Comparison of ENCODE assay signal across 8 cellular contexts in the genomic region with DNA sequence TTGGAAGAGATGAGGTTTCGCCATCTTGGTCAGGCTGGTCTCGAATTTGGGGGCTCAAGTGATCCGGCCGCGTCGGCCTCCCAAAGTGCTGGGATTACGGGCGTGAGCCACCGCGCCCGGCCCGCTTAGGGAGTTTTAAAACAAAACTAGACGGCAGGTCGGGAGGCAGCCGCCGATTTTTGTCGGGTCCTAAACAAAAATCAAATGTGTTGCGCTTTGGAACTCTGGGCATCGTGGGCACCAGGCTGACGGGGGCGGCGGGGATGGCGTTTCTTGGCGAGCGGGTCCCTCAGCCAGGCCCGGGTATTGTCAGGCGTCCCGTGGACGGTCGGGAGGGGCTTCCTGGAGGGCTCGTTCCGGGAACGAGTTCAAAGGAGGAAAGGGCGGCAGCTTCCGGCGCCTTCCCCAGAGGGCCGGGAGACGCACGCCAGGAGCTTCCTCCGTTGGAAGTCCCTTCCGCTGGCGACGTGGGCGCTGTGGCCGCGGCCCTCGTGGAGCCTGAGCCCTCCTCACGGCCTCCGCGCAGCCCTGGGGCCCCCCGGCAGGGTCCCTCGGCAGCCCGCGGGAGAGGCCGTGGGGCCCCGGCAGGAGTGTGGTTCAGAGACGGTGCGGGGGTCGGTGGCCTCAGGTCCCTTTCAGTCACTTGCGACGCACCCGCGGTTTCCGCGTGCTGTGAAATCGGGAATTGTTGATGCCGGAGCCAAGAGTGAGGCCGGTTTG. TPM values are rescaled to one million over a fixed set of nuclear protein-coding genes. Genes with fewer than 3 reads are reported as not detected.
A peak's percentile ranks its signal among the peaks of the same experiment; 100 is the strongest.
DNase-seq lines count a peak whose midpoint lies in the region; ATAC-seq and TF ChIP-seq lines count a peak whose summit lies in the region.

No MANE protein-coding gene starts in this region.

- TF ChIP-seq POLR2A in GM19099 (IDR thresholded peaks at IDR 0.05; ENCODE audit: extremely low read depth, insufficient read length, low read depth) (peak; percentile 73), lower leg skin (IDR thresholded peaks at IDR 0.05) (no peak)

- peak overlapping the region; percentile 55 for H3K4me3 ChIP-seq in BJ (ENCODE audit: low read depth, low read length)
- peak overlapping the region; percentile 63 for H3K4me3 ChIP-seq in choroid plexus epithelial cell (ENCODE audit: low read depth, low read length)
- peak overlapping the region; percentile 51 for H3K4me3 ChIP-seq in lower leg skin (ENCODE audit: low read depth, poor library complexity, severe bottlenecking)

- 24 to 31% methylated on average over 33 to 43 of the region's 68 CpGs for WGBS in lower leg skin, 2 donors

- no peak for DNase-seq in BJ (ENCODE audit: low read depth)
- DNase-seq in T-helper 2 cell = peak in 3 of 5 experiments; percentile 9 to 42 (median 21)
- DNase-seq in choroid plexus epithelial cell (ENCODE audit: low read depth) = no peak
- DNase-seq in lower leg skin (ENCODE audit: low spot score in 2 of 2) = peak; percentile 54 to 95
- DNase-seq in stimulated activated CD8-positive, alpha-beta memory T cell treated with anti-CD3 and anti-CD28 coated beads, Interleukin-2, amount 100 ng/mL, for 48 hours (ENCODE audit: low read depth in 2 of 2) = peak; percentile 39 to 55
- DNase-seq in midbrain (lab: John Stamatoyannopoulos, UW) = no peak

- CTCF ChIA-PET in BJ (lab: Yijun Ruan, JAX) = interaction anchor here (0.9 kb wide), 1 partner anchor 8 kb away, joined by 3 read pairs; no protein-coding TSS in a partner anchor

- POLR2A ChIA-PET in BJ (lab: Charles Lee) = no interaction called here

- intact Hi-C loops in lower leg skin (cut with DNase I; ENCODE audit: low total_unique reads) = no loop called here

- ATAC-seq in HG03442 (IDR thresholded peaks at IDR 0.05; ENCODE audit: unreplicated experiment) = peak; percentile 27

- peaks cover 6% of the 10 kb centered on the region; the same call in 1 of the 2 replicates for H3K36me3 ChIP-seq in BJ (ENCODE audit: control insufficient read depth, insufficient read depth, low read length)

- H3K27me3 ChIP-seq in BJ (ENCODE audit: control insufficient read depth, insufficient read depth, low read length) = no peaks in the 10 kb centered on the region

- TF ChIP-seq CTCF in BJ (IDR thresholded peaks at IDR 0.05; ENCODE audit: insufficient read depth, low read depth, low read length) (no peak), choroid plexus epithelial cell (conservative IDR thresholded peaks at IDR 0.05; ENCODE audit: low read depth, low read length) (no peak), lower leg skin (IDR thresholded peaks at IDR 0.05) (no peak)

RNA-seq across cellular contexts. Expression of a gene that starts 59.2 kb away (rescaled TPM):
- polyA plus RNA-seq in BJ (2011; rRNA removed) = 7.0 and 7.6 TPM in 2 replicates
- 3.5 and 4.2 TPM in 2 replicates for polyA minus RNA-seq in BJ (2011; rRNA and poly(A)+ RNA removed)
- 10 to 100 TPM in 2 of 4 donors, 1 to 10 TPM in 2; 4.0 to 10.9 (median 7.5) TPM for total RNA-seq in lower leg skin

Comparison
In these comparisons a context has a peak if more than half of its experiments do, and no peak if none do; other contexts are left out.
1. DNase-seq: peak in T-helper 2 cell (3 of 5), lower leg skin (2 of 2) and stimulated activated CD8-positive, alpha-beta memory T cell treated with anti-CD3 and anti-CD28 coated beads, Interleukin-2, amount 100 ng/mL, for 48 hours (2 of 2); none in BJ (single experiment), choroid plexus epithelial cell (single experiment) and midbrain (single experiment).
2. Peak in every context shown above with its lines, with median percentiles within 50 percentile points of each other: H3K4me3 ChIP-seq.